ENCODE assay signal across 1 cellular context in genomic region chr6:44154067-44154466, GRCh38.
TF ChIP-seq lines count a peak whose summit lies in the region.

No MANE protein-coding gene starts in this region.

TF ChIP-seq in HepG2, 621 proteins besides CTCF, POLR2A, EP300 and RAD21:
- no peak for TF ChIP-seq ZHX1 (CRISPR knock-in tag; IDR thresholded peaks at IDR 0.05; ENCODE audit: low read depth)
- TF ChIP-seq ZNF7 (CRISPR knock-in tag; IDR thresholded peaks at IDR 0.05): no peak
- TF ChIP-seq PRMT3 (CRISPR knock-in tag; IDR thresholded peaks at IDR 0.05; ENCODE audit: borderline replicate concordance, low read depth): no peak
- TF ChIP-seq HNRNPL (IDR thresholded peaks at IDR 0.05; ENCODE audit: low read depth, low read length): peak; percentile 79
- no peak; the same call in 1 of the 2 replicates for TF ChIP-seq KDM2A (CRISPR knock-in tag; IDR thresholded peaks at IDR 0.05; ENCODE audit: borderline replicate concordance, low read depth)
- TF ChIP-seq ZNF576 (CRISPR knock-in tag; IDR thresholded peaks at IDR 0.05): no peak
- TF ChIP-seq MAFF (IDR thresholded peaks at IDR 0.05; ENCODE audit: low read depth, low read length): no peak
- TF ChIP-seq RARG (CRISPR knock-in tag; IDR thresholded peaks at IDR 0.05; ENCODE audit: low read depth): no peak
- TF ChIP-seq RBFOX2 (IDR thresholded peaks at IDR 0.05; ENCODE audit: low read depth, low read length): peak; percentile 30; the same call in 1 of the 2 replicates
- TF ChIP-seq SAP130 (CRISPR knock-in tag; IDR thresholded peaks at IDR 0.05; ENCODE audit: low read depth): no peak
- no peak for TF ChIP-seq ZNF674 (CRISPR knock-in tag; IDR thresholded peaks at IDR 0.05; ENCODE audit: low read depth)
- no peak for TF ChIP-seq FOSL1 (CRISPR knock-in tag; IDR thresholded peaks at IDR 0.05; ENCODE audit: borderline replicate concordance)
- peak; percentile 37 for TF ChIP-seq RBM22 (optimal IDR thresholded peaks at IDR 0.05; ENCODE audit: low read length)
